ENCODE assay signal across 8 cellular contexts in genomic region chr16:58027341-58028167, GRCh38. TPM values are rescaled to one million over a fixed set of nuclear protein-coding genes. Genes with fewer than 3 reads are reported as not detected.
DNase-seq lines count a peak whose midpoint lies in the region; ATAC-seq and TF ChIP-seq lines count a peak whose summit lies in the region.

No MANE protein-coding gene starts in this region.

- peak overlapping the region in 2 of 3 donors; percentile 50 to 57 for H3K4me3 Mint-ChIP-seq in T-cell

- TF ChIP-seq CTCF in GM20000 (IDR thresholded peaks at IDR 0.05; ENCODE audit: extremely low read depth, missing control alignments) (no peak), heart left ventricle (IDR thresholded peaks at IDR 0.05) (no peak)

- WGBS in heart left ventricle, 4 donors = 6 to 15% (median 13%) methylated on average over 21 to 26 of the region's 26 CpGs

- POLR2A ChIA-PET in T-cell (lab: Charles Lee) = interaction anchor here in 1 of 2 donors (0.6 kb wide), 2 partner anchors 14 to 860 kb away, joined by 3 read pairs; no protein-coding TSS in a partner anchor

- H3K27ac Mint-ChIP-seq in T-cell = no peak overlapping the region

- DNase-seq in GM20000 (ENCODE audit: low spot score) = peak; percentile 30
- peak in 1 of 34 experiments; percentile 14 for DNase-seq in T-cell
- peak; percentile 69 to 86 (median 73) for DNase-seq in heart left ventricle
- no peak for DNase-seq in middle frontal gyrus (ENCODE audit: extremely low spot score, low spot score)

- peak in 1 of 2 donors; percentile 40 for TF ChIP-seq POLR2A in heart left ventricle (IDR thresholded peaks at IDR 0.05)

- H3K9ac ChIP-seq in rectal smooth muscle tissue (ENCODE audit: low read length) = peak overlapping the region; percentile 21

- H3K36me3 ChIP-seq in heart left ventricle (no peaks in the 10 kb centered on the region), rectal smooth muscle tissue (ENCODE audit: control insufficient read depth, insufficient read depth, low read length) (no peaks in the 10 kb centered on the region)

- intact Hi-C loops in heart left ventricle (cut with DNase I) = loop anchor here in 5 of 10 donors (2.0 to 10.0 kb wide), 8 partner anchors 55 to 457 kb away; partner anchors contain the start of gene CSNK2A2 (in 3 of the 5)

- H3K4me1 Mint-ChIP-seq in T-cell = peaks cover 11 to 18% (median 13%) of the 10 kb centered on the region in 3 donors

- H3K4me1 ChIP-seq in heart left ventricle = peaks cover 21 to 92% (median 76%) of the 10 kb centered on the region in 12 donors
- peaks cover 8% of the 10 kb centered on the region for H3K4me1 ChIP-seq in rectal smooth muscle tissue (ENCODE audit: control insufficient read depth, insufficient read depth, low read length)

- H3K4me3 ChIP-seq in heart left ventricle = peak overlapping the region; percentile 60 to 96 (median 88)
- peak overlapping the region; percentile 77 for H3K4me3 ChIP-seq in rectal smooth muscle tissue (ENCODE audit: low read length)

- peaks cover 0 to 25% (median 0%) of the 10 kb centered on the region in 9 donors for H3K27me3 ChIP-seq in heart left ventricle
- H3K27me3 ChIP-seq in rectal smooth muscle tissue (ENCODE audit: control insufficient read depth, insufficient read depth, low read length) = no peaks in the 10 kb centered on the region

- H3K27ac ChIP-seq in heart left ventricle (peak overlapping the region; percentile 75 to 99 (median 95)), rectal smooth muscle tissue (ENCODE audit: low read depth, low read length) (no peak overlapping the region)

- H3K9me3 Mint-ChIP-seq in T-cell = no peaks in the 10 kb centered on the region

- no peak for ATAC-seq in T-cell (replicated peaks in 1 of 4)
- peak; percentile 51 to 74 (median 61) for ATAC-seq in heart left ventricle
- ATAC-seq in GM18517 (IDR thresholded peaks at IDR 0.05; ENCODE audit: unreplicated experiment) = no peak
- no peak for ATAC-seq in HG03095 (IDR thresholded peaks at IDR 0.05; ENCODE audit: unreplicated experiment)
- no peak for ATAC-seq in HG03045 (IDR thresholded peaks at IDR 0.05; ENCODE audit: unreplicated experiment)

- CTCF ChIA-PET in T-cell (lab: Charles Lee) = interaction anchor here (0.6 to 1.2 kb wide), 5 partner anchors 8 to 69 kb away, joined by 3 to 7 read pairs (median 3); no protein-coding TSS in a partner anchor

- peaks cover 4 to 13% of the 10 kb centered on the region in 2 donors for H3K27me3 Mint-ChIP-seq in T-cell

- H3K9me3 ChIP-seq in heart left ventricle = no peaks in the 10 kb centered on the region

- no peaks in the 10 kb centered on the region for H3K36me3 Mint-ChIP-seq in T-cell

RNA-seq across cellular contexts. Expression of gene MMP15, which starts 2.0 kb away (rescaled TPM):
- total RNA-seq in T-cell = 1 to 10 TPM in 2 of 5 donors, under 1 TPM in 3; 0.30 to 1.3 (median 0.85) TPM
- total RNA-seq in heart left ventricle = 10 to 100 TPM; 24.2 to 84.7 (median 60.9) TPM
- 10 to 100 TPM; 22.1 to 45.3 TPM for polyA plus RNA-seq in heart left ventricle

RNA-seq across cellular contexts. Expression of gene USB1, which starts 26.3 kb away (rescaled TPM):
- total RNA-seq in T-cell (10 to 100 TPM; 31.7 to 44.2 (median 41.3) TPM), heart left ventricle (10 to 100 TPM; 20.3 to 61.9 (median 34.4) TPM)
- polyA plus RNA-seq in heart left ventricle = 10 to 100 TPM; 25.5 to 60.7 TPM

RNA-seq across cellular contexts. Expression of gene ZNF319, which starts 27.1 kb away (rescaled TPM):
- total RNA-seq in T-cell (10 to 100 TPM; 14.9 to 25.4 (median 20.4) TPM), heart left ventricle (10 to 100 TPM in 1 of 9 donors, 1 to 10 TPM in 8; 6.8 to 10.5 (median 8.6) TPM)
- 1 to 10 TPM; 5.6 to 5.8 TPM for polyA plus RNA-seq in heart left ventricle

RNA-seq across cellular contexts. Expression of gene CNGB1, which starts 56.6 kb away (rescaled TPM):
- total RNA-seq in T-cell = not detected
- not detected for total RNA-seq in heart left ventricle
- polyA plus RNA-seq in heart left ventricle = not detected

Comparison
In these comparisons a context has a peak if more than half of its experiments do, and no peak if none do; other contexts are left out.
1. ATAC-seq: peak in heart left ventricle (4 of 4); none in T-cell (0 of 4), GM18517 (single experiment), HG03095 (single experiment) and HG03045 (single experiment).
2. RNA of gene MMP15, which starts 2.0 kb away (total RNA-seq): 24.2 to 84.7 TPM in heart left ventricle; 0.30 to 1.3 TPM in T-cell; every median in the first group is over 10 times any median in the second.